In the genomic region with DNA sequence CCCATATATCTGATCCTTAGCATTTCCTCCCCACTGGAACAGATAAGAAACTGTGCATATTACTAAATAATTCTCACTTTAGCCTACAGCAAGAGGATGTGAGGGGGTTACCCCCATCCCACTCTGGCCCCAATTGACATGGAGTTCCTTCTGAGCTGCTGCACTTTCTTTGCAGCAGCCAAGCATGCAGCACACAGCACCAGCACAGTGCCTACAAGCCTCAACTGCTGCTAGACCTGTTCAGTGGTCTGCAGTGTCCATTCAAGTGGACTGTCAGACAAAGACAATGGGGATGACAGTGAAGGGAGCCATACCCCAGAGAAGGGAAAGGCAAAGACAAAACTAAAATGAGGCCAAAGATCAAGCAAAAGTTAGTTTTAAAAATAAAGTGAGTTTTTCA, we compare ENCODE assay signal across 25 cellular contexts.
"Had no signal": no experiment of that assay in that cellular context is flagged by ENCODE, and none has a peak within 500 bp of the region (broad histone marks: within the 10 kb centered on the region; RNA-seq: fewer than 3 reads in every experiment).

No MANE protein-coding gene starts in this region.

- H3K4me1 ChIP-seq: esophagus squamous epithelium, gastroesophageal sphincter, left ventricle myocardium inferior, lower lobe of right lung, psoas muscle, right lobe of liver, testis, tibial nerve, upper lobe of right lung had no signal

- H3K27ac ChIP-seq: epithelial cell of prostate, esophagus squamous epithelium, gastroesophageal sphincter, left ventricle myocardium inferior, lower lobe of right lung, neutrophil, psoas muscle, right lobe of liver, testis, tibial nerve, upper lobe of right lung, vagina had no signal

- H3K36me3 ChIP-seq: esophagus squamous epithelium, gastroesophageal sphincter, left ventricle myocardium inferior, lower lobe of right lung, neutrophil, right lobe of liver, tibial nerve, upper lobe of right lung, vagina had no signal

- H3K27me3 Mint-ChIP-seq: stimulated activated naive CD8-positive, alpha-beta T cell treated with anti-CD3 and anti-CD28 coated beads, Interleukin-15, amount 100 ng/mL, for 72 hours had no signal

- H3K36me3 Mint-ChIP-seq: memory B cell; natural killer cell treated with Interleukin-12 subunit alpha and Interleukin-12 subunit beta and Interleukin-15 and Interleukin-18, amount 100 ng/mL, for 72 hours; stimulated activated naive B cell treated with anti-CD40 and anti-IgM and Interleukin-4, amounts not matched to agents 10 μg/mL and 1 μg/mL and 100 μg/mL, for 72 hours had no signal

- H3K4me3 Mint-ChIP-seq: memory B cell; natural killer cell treated with Interleukin-12 subunit alpha and Interleukin-12 subunit beta and Interleukin-15 and Interleukin-18, amount 100 ng/mL, for 72 hours; stimulated activated naive B cell treated with anti-CD40 and anti-IgM and Interleukin-4, amounts not matched to agents 10 μg/mL and 1 μg/mL and 100 μg/mL, for 72 hours; stimulated activated naive CD8-positive, alpha-beta T cell treated with anti-CD3 and anti-CD28 coated beads, Interleukin-15, amount 100 ng/mL, for 72 hours had no signal

- H3K27me3 ChIP-seq: esophagus squamous epithelium, gastroesophageal sphincter, neutrophil, right lobe of liver, testis, tibial nerve, upper lobe of right lung, vagina had no signal

- H3K4me3 ChIP-seq: esophagus squamous epithelium, gastroesophageal sphincter, left ventricle myocardium inferior, lower lobe of right lung, psoas muscle, right lobe of liver, testis, tibial nerve, upper lobe of right lung, vagina had no signal

- DNase-seq: effector memory CD4-positive, alpha-beta T cell; esophagus squamous epithelium; foreskin fibroblast; glutamatergic neuron; kidney; left cardiac atrium; left ventricle myocardium inferior; lower lobe of right lung; midbrain; psoas muscle; retina; right lobe of liver; stimulated activated CD4-positive, alpha-beta T cell treated with anti-CD3 and anti-CD28 coated beads, Interleukin-1b, Interleukin-23, amount 100 ng/mL, for 48 hours; stimulated activated CD4-positive, alpha-beta T cell treated with anti-CD3 and anti-CD28 coated beads, Interleukin-4, amount 100 ng/mL, for 24 hours; stimulated activated naive B cell treated with anti-CD40 and anti-IgM and Interleukin-4, amounts not matched to agents 10 μg/mL and 1 μg/mL and 100 μg/mL, for 72 hours; stimulated activated naive CD8-positive, alpha-beta T cell treated with anti-CD3 and anti-CD28 coated beads, Interleukin-15, amount 100 ng/mL, for 72 hours; testis; upper lobe of right lung had no signal

- ATAC-seq: gastroesophageal sphincter; left cardiac atrium; lower lobe of right lung; psoas muscle; right lobe of liver; stimulated activated naive B cell treated with anti-CD40 and anti-IgM and Interleukin-4, amounts not matched to agents 10 μg/mL and 1 μg/mL and 100 μg/mL, for 72 hours; stimulated activated naive CD8-positive, alpha-beta T cell treated with anti-CD3 and anti-CD28 coated beads, Interleukin-15, amount 100 ng/mL, for 72 hours; upper lobe of right lung had no signal

- H3K9me3 Mint-ChIP-seq: memory B cell; natural killer cell treated with Interleukin-12 subunit alpha and Interleukin-12 subunit beta and Interleukin-15 and Interleukin-18, amount 100 ng/mL, for 72 hours; stimulated activated naive B cell treated with anti-CD40 and anti-IgM and Interleukin-4, amounts not matched to agents 10 μg/mL and 1 μg/mL and 100 μg/mL, for 72 hours; stimulated activated naive CD8-positive, alpha-beta T cell treated with anti-CD3 and anti-CD28 coated beads, Interleukin-15, amount 100 ng/mL, for 72 hours had no signal

- H3K27ac Mint-ChIP-seq: memory B cell; natural killer cell treated with Interleukin-12 subunit alpha and Interleukin-12 subunit beta and Interleukin-15 and Interleukin-18, amount 100 ng/mL, for 72 hours; stimulated activated naive B cell treated with anti-CD40 and anti-IgM and Interleukin-4, amounts not matched to agents 10 μg/mL and 1 μg/mL and 100 μg/mL, for 72 hours had no signal
